In the genomic region with DNA sequence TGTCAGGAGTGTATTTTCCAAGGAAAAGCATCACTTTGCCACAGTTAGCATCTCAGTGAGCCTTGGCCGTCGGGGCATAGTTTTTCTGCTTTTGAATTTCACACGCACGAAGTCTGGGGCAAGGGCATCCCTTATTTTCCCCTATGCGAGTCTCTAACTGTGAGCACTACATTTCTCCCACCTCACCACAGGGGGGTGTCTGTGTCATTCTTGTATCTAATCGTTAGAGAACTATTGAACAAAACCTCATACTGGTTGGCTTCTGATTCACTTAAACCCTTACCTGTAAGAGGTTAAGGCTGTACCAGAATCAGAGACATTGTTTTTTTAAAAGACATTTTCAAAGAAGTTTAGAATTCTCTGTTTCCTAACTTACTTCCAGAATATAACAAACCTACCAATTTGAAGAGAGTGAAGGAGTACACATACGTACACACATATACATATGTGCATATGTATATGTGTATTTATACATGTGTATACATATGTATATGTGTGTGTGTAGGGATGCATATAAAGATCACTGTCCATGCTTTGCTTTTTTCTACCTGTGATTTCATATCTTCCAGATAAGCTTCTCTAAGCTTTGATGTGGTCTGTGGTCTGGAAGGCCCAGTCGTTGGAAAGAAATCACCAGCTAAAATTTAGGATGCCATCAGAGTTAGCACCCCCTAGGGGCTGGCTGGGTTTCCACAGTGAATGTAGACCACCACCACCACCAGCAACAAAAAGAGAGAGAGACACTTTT, we compare ENCODE assay signal across 8 cellular contexts. TPM values are rescaled to one million over a fixed set of nuclear protein-coding genes. Genes with fewer than 3 reads are reported as not detected.
A peak's percentile ranks its signal among the peaks of the same experiment; 100 is the strongest.
DNase-seq lines count a peak whose midpoint lies in the region; ATAC-seq and TF ChIP-seq lines count a peak whose summit lies in the region.

No MANE protein-coding gene starts in this region.

- no peak overlapping the region for H3K4me3 ChIP-seq in right atrium auricular region
- H3K4me3 ChIP-seq in breast epithelium: no peak overlapping the region
- no peak overlapping the region for H3K4me3 ChIP-seq in mesendoderm (ENCODE audit: low read length)

- H3K4me1 ChIP-seq in right atrium auricular region (peaks cover 0 to 19% of the 10 kb centered on the region in 2 donors), breast epithelium (no peaks in the 10 kb centered on the region), mesendoderm (ENCODE audit: control insufficient read depth, low read depth, low read length) (no peaks in the 10 kb centered on the region)

- no peak overlapping the region for H3K4me2 ChIP-seq in mesendoderm (ENCODE audit: low read length)

- TF ChIP-seq CTCF in right atrium auricular region (IDR thresholded peaks at IDR 0.05) (peak in 1 of 2 donors; percentile 42), breast epithelium (IDR thresholded peaks at IDR 0.05) (peak in 2 of 3 donors; percentile 17 to 21)

- H3K9me3 ChIP-seq in right atrium auricular region: no peaks in the 10 kb centered on the region
- H3K9me3 ChIP-seq in breast epithelium: no peaks in the 10 kb centered on the region

- no peak overlapping the region for H4K5ac ChIP-seq in mesendoderm (ENCODE audit: low read length)

- H3K79me2 ChIP-seq in mesendoderm (ENCODE audit: control insufficient read depth, insufficient read depth, low read length): no peaks in the 10 kb centered on the region

- H3K27me3 ChIP-seq in right atrium auricular region: no peaks in the 10 kb centered on the region
- no peaks in the 10 kb centered on the region for H3K27me3 ChIP-seq in breast epithelium
- H3K27me3 ChIP-seq in mesendoderm (ENCODE audit: insufficient read depth, low read length, poor library complexity): no peaks in the 10 kb centered on the region

- TF ChIP-seq POLR2A in breast epithelium (IDR thresholded peaks at IDR 0.05): no peak

- no peak overlapping the region for H2AK5ac ChIP-seq in mesendoderm (ENCODE audit: low read length)

- H3K4ac ChIP-seq in mesendoderm (ENCODE audit: low read depth, low read length): no peak overlapping the region

- intact Hi-C loops in Right ventricle myocardium inferior (cut with DNase I) (no loop called here), breast epithelium (cut with DNase I; ENCODE audit: low total_unique reads) (no loop called here)

- no peaks in the 10 kb centered on the region for H3K9me3 Mint-ChIP-seq in T-helper 2 cell treated with Interferon-gamma antibody and Interleukin-4, amounts not matched to agents 5 μg/mL and 100 μg/mL, for 36 hours

- peaks cover 80% of the 10 kb centered on the region for H3K36me3 ChIP-seq in right atrium auricular region
- H3K36me3 ChIP-seq in breast epithelium: no peaks in the 10 kb centered on the region
- no peaks in the 10 kb centered on the region for H3K36me3 ChIP-seq in mesendoderm (ENCODE audit: control insufficient read depth, insufficient read depth, low read length)

- WGBS in mesendoderm (ENCODE audit: extremely low coverage, insufficient coverage, low lambda C conversion rate): no CpG with 5 or more reads among the region's 8 CpGs

- H3K27ac ChIP-seq in right atrium auricular region (no peak overlapping the region), breast epithelium (no peak overlapping the region), mesendoderm (ENCODE audit: low read depth, low read length) (no peak overlapping the region)

- no peak for DNase-seq in Right ventricle myocardium inferior (ENCODE audit: missing footprints)
- DNase-seq in right atrium auricular region (ENCODE audit: low spot score): no peak
- peak; percentile 45 for DNase-seq in NCI-H1105 (lab: John Stamatoyannopoulos, UW)
- no peak for DNase-seq in breast epithelium (ENCODE audit: low spot score in 2 of 2)
- DNase-seq in mesendoderm: peak; percentile 47
- DNase-seq in T-helper 2 cell treated with Interferon-gamma antibody and Interleukin-4, amounts not matched to agents 5 μg/mL and 100 μg/mL, for 36 hours (ENCODE audit: low spot score): no peak
- DNase-seq in NCI-H2081 treated with DMSO at 0.1 percent for 48 hours (lab: John Stamatoyannopoulos, UW): no peak

- no peak overlapping the region for H3K18ac ChIP-seq in mesendoderm (ENCODE audit: low read length)

- peaks cover 4% of the 10 kb centered on the region for H3K4me1 Mint-ChIP-seq in T-helper 2 cell treated with Interferon-gamma antibody and Interleukin-4, amounts not matched to agents 5 μg/mL and 100 μg/mL, for 36 hours (ENCODE audit: low read depth)

- no peak overlapping the region for H3K9ac ChIP-seq in mesendoderm (ENCODE audit: low read length)

- no peaks in the 10 kb centered on the region for H3K36me3 Mint-ChIP-seq in T-helper 2 cell treated with Interferon-gamma antibody and Interleukin-4, amounts not matched to agents 5 μg/mL and 100 μg/mL, for 36 hours (ENCODE audit: low read depth)

- no peak overlapping the region for H2BK120ac ChIP-seq in mesendoderm (ENCODE audit: low read depth, low read length)

- H3K27me3 Mint-ChIP-seq in T-helper 2 cell treated with Interferon-gamma antibody and Interleukin-4, amounts not matched to agents 5 μg/mL and 100 μg/mL, for 36 hours (ENCODE audit: low read depth): peaks cover 8% of the 10 kb centered on the region

- ATAC-seq in Right ventricle myocardium inferior (peak; percentile 27), GM18858 (IDR thresholded peaks at IDR 0.05; ENCODE audit: unreplicated experiment) (no peak)

- H3K79me1 ChIP-seq in mesendoderm (ENCODE audit: low read length): no peaks in the 10 kb centered on the region

- H4K8ac ChIP-seq in mesendoderm (ENCODE audit: low read depth, low read length): no peak overlapping the region

- H2BK15ac ChIP-seq in mesendoderm (replicated peaks; ENCODE audit: low read depth): no peak overlapping the region

- no peak overlapping the region for H3K23ac ChIP-seq in mesendoderm (ENCODE audit: low read length)

- H3K27ac Mint-ChIP-seq in T-helper 2 cell treated with Interferon-gamma antibody and Interleukin-4, amounts not matched to agents 5 μg/mL and 100 μg/mL, for 36 hours: no peak overlapping the region

- no peak overlapping the region for H3K4me3 Mint-ChIP-seq in T-helper 2 cell treated with Interferon-gamma antibody and Interleukin-4, amounts not matched to agents 5 μg/mL and 100 μg/mL, for 36 hours

- no peak overlapping the region for H3K56ac ChIP-seq in mesendoderm (ENCODE audit: low read length)

- H2BK5ac ChIP-seq in mesendoderm (ENCODE audit: low read length): no peak overlapping the region

RNA-seq across cellular contexts. Expression of a gene that starts 49.4 kb away (rescaled TPM):
- total RNA-seq in Right ventricle myocardium inferior (869 TPM), right atrium auricular region (100 to 1,000 TPM; 305 to 491 TPM), breast epithelium (10 to 100 TPM; 12.1 to 23.0 (median 16.7) TPM)
- 0.59 TPM for polyA plus RNA-seq in mesendoderm (2013, experiment 1 of 2)
- polyA plus RNA-seq in mesendoderm (2013, experiment 2 of 2): 0.81 TPM

Comparison
In these comparisons a context has a peak if more than half of its experiments do, and no peak if none do; other contexts are left out.
1. DNase-seq: peak in NCI-H1105 (single experiment) and mesendoderm (single experiment); none in Right ventricle myocardium inferior (single experiment), right atrium auricular region (single experiment), breast epithelium (0 of 2), T-helper 2 cell treated with Interferon-gamma antibody and Interleukin-4, amounts not matched to agents 5 μg/mL and 100 μg/mL, for 36 hours (single experiment) and NCI-H2081 treated with DMSO at 0.1 percent for 48 hours (single experiment).
2. RNA of a gene that starts 49.4 kb away (total RNA-seq): 869 TPM in Right ventricle myocardium inferior (single experiment) and 305 to 491 TPM in right atrium auricular region; 12.1 to 23.0 TPM in breast epithelium; every median in the first group is over 10 times any median in the second.